1 cellular context compared by ENCODE assay signal in genomic region chr6:44126320-44127149, GRCh38.
TF ChIP-seq lines count a peak whose summit lies in the region.

No MANE protein-coding gene starts in this region.

TF ChIP-seq in K562, 482 proteins besides CTCF, POLR2A, EP300 and RAD21 (continued from another document and continues in another):
- TF ChIP-seq ZFP91 (CRISPR knock-in tag; IDR thresholded peaks at IDR 0.05) (no peak), ZBTB9 (CRISPR knock-in tag; IDR thresholded peaks at IDR 0.05) (no peak), NCOA4 (IDR thresholded peaks at IDR 0.05; ENCODE audit: partially characterized antibody) (no peak), MBD2 (IDR thresholded peaks at IDR 0.05; ENCODE audit: borderline replicate concordance, low read depth) (no peak), MYC (IDR thresholded peaks at IDR 0.05; ENCODE audit: low read depth, low read length) (no peak), MYC (CRISPR knock-in tag; IDR thresholded peaks at IDR 0.05; ENCODE audit: borderline replicate concordance, low read depth) (peak; percentile 22; the same call in 1 of the 2 replicates), MXD1 (CRISPR knock-in tag; IDR thresholded peaks at IDR 0.05; ENCODE audit: borderline replicate concordance, poor library complexity, severe bottlenecking) (no peak), ZNF12 (CRISPR knock-in tag; IDR thresholded peaks at IDR 0.05) (0 out of 2 replicates have a peak, but pooled peaks have one; percentile 36), ZNF57 (CRISPR knock-in tag; IDR thresholded peaks at IDR 0.05) (no peak), EGR1 (conservative IDR thresholded peaks at IDR 0.05) (no peak), ETS1 (conservative IDR thresholded peaks at IDR 0.05; ENCODE audit: control insufficient read depth, low read depth, low read length) (no peak), RNF2 (IDR thresholded peaks at IDR 0.05) (0 out of 2 replicates have a peak, but pooled peaks have one; percentile 13), TRIM28 (IDR thresholded peaks at IDR 0.05) (no peak), SAFB2 (IDR thresholded peaks at IDR 0.05; ENCODE audit: borderline replicate concordance, low read depth, low read length, severe bottlenecking) (no peak), NFXL1 (CRISPR knock-in tag; IDR thresholded peaks at IDR 0.05) (no peak), ZNF384 (IDR thresholded peaks at IDR 0.05; ENCODE audit: low read depth, low read length) (no peak), MCM5 (IDR thresholded peaks at IDR 0.05; ENCODE audit: low read depth) (no peak), PPARD (CRISPR knock-in tag; IDR thresholded peaks at IDR 0.05) (no peak), THRA (IDR thresholded peaks at IDR 0.05) (no peak), FOS (IDR thresholded peaks at IDR 0.05; ENCODE audit: extremely low read depth, insufficient read length) (no peak), PHF21A (IDR thresholded peaks at IDR 0.05; ENCODE audit: borderline replicate concordance, low read depth) (no peak), ZBTB33 (CRISPR knock-in tag; IDR thresholded peaks at IDR 0.05) (no peak), TARDBP (IDR thresholded peaks at IDR 0.05) (no peak), KAT2B (IDR thresholded peaks at IDR 0.05; ENCODE audit: low read depth, low read length) (no peak), ZFP30 (CRISPR knock-in tag; IDR thresholded peaks at IDR 0.05; ENCODE audit: borderline replicate concordance) (no peak), KLF6 (CRISPR knock-in tag; IDR thresholded peaks at IDR 0.05; ENCODE audit: borderline replicate concordance) (no peak), ZSCAN32 (CRISPR knock-in tag; IDR thresholded peaks at IDR 0.05) (no peak), ARID4B (CRISPR knock-in tag; IDR thresholded peaks at IDR 0.05) (peak; percentile 35; the same call in 1 of the 2 replicates), NFIX (CRISPR knock-in tag; IDR thresholded peaks at IDR 0.05; ENCODE audit: low read depth) (no peak), SMAD2 (IDR thresholded peaks at IDR 0.05; ENCODE audit: low read depth, low read length) (no peak), SOX6 (IDR thresholded peaks at IDR 0.05) (no peak; the same call in 1 of the 2 replicates), ZNF76 (CRISPR knock-in tag; IDR thresholded peaks at IDR 0.05; ENCODE audit: borderline replicate concordance) (no peak), RFX5 (IDR thresholded peaks at IDR 0.05; ENCODE audit: low read depth, low read length) (no peak), SMARCA4 (IDR thresholded peaks at IDR 0.05) (peak; percentile 50; the same call in 1 of the 2 replicates), ZNF830 (CRISPR knock-in tag; IDR thresholded peaks at IDR 0.05) (no peak), ZBTB43 (CRISPR knock-in tag; IDR thresholded peaks at IDR 0.05) (no peak), BRF1 (IDR thresholded peaks at IDR 0.05; ENCODE audit: borderline replicate concordance, extremely low read depth, insufficient read length) (no peak), MITF (IDR thresholded peaks at IDR 0.05) (0 out of 2 replicates have a peak, but pooled peaks have one; percentile 12), XRCC5 (IDR thresholded peaks at IDR 0.05; ENCODE audit: low read depth, low read length) (0 out of 2 replicates have a peak, but pooled peaks have one; percentile 49), DACH1 (IDR thresholded peaks at IDR 0.05; ENCODE audit: partially characterized antibody) (no peak), PTRF (tag; IDR thresholded peaks at IDR 0.05) (no peak), GABPB2 (CRISPR knock-in tag; conservative IDR thresholded peaks at IDR 0.05) (no peak), CBFA2T3 (IDR thresholded peaks at IDR 0.05) (0 out of 2 replicates have a peak, but pooled peaks have one; percentile 28)
